ENCODE assay signal across 1 cellular context in the genomic region with DNA sequence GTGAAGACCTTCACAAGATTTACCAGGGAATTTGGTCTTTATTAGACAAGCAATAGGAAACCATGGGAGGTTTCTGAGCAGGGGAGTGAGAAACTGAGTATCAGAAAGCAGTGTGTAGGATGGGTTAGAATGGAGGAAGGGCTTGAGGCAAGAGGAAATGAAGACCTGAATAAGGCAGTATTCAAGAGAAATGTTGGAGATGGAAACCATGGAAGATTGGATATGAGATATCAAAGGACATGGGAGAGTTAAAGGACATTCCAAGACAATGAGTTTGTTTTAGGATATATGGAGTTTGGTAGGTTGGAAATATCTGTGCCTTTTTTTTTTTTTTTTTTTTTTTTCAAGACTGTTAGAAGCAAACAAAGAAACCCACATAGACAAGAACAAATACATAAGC.
TF ChIP-seq lines count a peak whose summit lies in the region.

No MANE protein-coding gene starts in this region.

TF ChIP-seq in HepG2, 621 proteins besides CTCF, POLR2A, EP300 and RAD21:
- TF ChIP-seq ZNF331 (CRISPR knock-in tag; IDR thresholded peaks at IDR 0.05) (no peak), ZNF335 (CRISPR knock-in tag; IDR thresholded peaks at IDR 0.05) (no peak), MIXL1 (CRISPR knock-in tag; IDR thresholded peaks at IDR 0.05) (no peak), ZNF660 (CRISPR knock-in tag; IDR thresholded peaks at IDR 0.05; ENCODE audit: borderline replicate concordance, low read depth) (no peak), PRPF4 (IDR thresholded peaks at IDR 0.05; ENCODE audit: low read depth, low read length, poor library complexity, severe bottlenecking) (no peak), ZNF3 (CRISPR knock-in tag; IDR thresholded peaks at IDR 0.05) (no peak), ZNF234 (CRISPR knock-in tag; conservative IDR thresholded peaks at IDR 0.05) (no peak), ZNF839 (CRISPR knock-in tag; IDR thresholded peaks at IDR 0.05; ENCODE audit: borderline replicate concordance) (no peak), HDAC2 (CRISPR knock-in tag; IDR thresholded peaks at IDR 0.05) (no peak), NR2C2 (CRISPR knock-in tag; IDR thresholded peaks at IDR 0.05; ENCODE audit: borderline replicate concordance) (no peak), BRCA1 (CRISPR knock-in tag; IDR thresholded peaks at IDR 0.05) (no peak), ZFY (CRISPR knock-in tag; IDR thresholded peaks at IDR 0.05) (no peak), GATA4 (IDR thresholded peaks at IDR 0.05; ENCODE audit: borderline replicate concordance, low read depth) (no peak), ZNF589 (CRISPR knock-in tag; conservative IDR thresholded peaks at IDR 0.05) (no peak)
- TF ChIP-seq, protein P1, sequence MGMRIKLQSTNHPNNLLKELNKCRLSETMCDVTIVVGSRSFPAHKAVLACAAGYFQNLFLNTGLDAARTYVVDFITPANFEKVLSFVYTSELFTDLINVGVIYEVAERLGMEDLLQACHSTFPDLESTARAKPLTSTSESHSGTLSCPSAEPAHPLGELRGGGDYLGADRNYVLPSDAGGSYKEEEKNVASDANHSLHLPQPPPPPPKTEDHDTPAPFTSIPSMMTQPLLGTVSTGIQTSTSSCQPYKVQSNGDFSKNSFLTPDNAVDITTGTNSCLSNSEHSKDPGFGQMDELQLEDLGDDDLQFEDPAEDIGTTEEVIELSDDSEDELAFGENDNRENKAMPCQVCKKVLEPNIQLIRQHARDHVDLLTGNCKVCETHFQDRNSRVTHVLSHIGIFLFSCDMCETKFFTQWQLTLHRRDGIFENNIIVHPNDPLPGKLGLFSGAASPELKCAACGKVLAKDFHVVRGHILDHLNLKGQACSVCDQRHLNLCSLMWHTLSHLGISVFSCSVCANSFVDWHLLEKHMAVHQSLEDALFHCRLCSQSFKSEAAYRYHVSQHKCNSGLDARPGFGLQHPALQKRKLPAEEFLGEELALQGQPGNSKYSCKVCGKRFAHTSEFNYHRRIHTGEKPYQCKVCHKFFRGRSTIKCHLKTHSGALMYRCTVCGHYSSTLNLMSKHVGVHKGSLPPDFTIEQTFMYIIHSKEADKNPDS (CRISPR knock-in tag; IDR thresholded peaks at IDR 0.05) = no peak
- TF ChIP-seq, protein P2, sequence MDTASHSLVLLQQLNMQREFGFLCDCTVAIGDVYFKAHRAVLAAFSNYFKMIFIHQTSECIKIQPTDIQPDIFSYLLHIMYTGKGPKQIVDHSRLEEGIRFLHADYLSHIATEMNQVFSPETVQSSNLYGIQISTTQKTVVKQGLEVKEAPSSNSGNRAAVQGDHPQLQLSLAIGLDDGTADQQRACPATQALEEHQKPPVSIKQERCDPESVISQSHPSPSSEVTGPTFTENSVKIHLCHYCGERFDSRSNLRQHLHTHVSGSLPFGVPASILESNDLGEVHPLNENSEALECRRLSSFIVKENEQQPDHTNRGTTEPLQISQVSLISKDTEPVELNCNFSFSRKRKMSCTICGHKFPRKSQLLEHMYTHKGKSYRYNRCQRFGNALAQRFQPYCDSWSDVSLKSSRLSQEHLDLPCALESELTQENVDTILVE (CRISPR knock-in tag; IDR thresholded peaks at IDR 0.05) = no peak
- TF ChIP-seq, protein P3, sequence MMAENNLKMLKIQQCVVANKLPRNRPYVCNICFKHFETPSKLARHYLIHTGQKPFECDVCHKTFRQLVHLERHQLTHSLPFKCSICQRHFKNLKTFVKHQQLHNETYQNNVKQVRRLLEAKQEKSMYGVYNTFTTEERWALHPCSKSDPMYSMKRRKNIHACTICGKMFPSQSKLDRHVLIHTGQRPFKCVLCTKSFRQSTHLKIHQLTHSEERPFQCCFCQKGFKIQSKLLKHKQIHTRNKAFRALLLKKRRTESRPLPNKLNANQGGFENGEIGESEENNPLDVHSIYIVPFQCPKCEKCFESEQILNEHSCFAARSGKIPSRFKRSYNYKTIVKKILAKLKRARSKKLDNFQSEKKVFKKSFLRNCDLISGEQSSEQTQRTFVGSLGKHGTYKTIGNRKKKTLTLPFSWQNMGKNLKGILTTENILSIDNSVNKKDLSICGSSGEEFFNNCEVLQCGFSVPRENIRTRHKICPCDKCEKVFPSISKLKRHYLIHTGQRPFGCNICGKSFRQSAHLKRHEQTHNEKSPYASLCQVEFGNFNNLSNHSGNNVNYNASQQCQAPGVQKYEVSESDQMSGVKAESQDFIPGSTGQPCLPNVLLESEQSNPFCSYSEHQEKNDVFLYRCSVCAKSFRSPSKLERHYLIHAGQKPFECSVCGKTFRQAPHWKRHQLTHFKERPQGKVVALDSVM (CRISPR knock-in tag; IDR thresholded peaks at IDR 0.05) = no peak
